8 cellular contexts compared by ENCODE assay signal in genomic region chr1:31394628-31395193, GRCh38.
DNase-seq lines count a peak whose midpoint lies in the region; ATAC-seq and TF ChIP-seq lines count a peak whose summit lies in the region.

No MANE protein-coding gene starts in this region.

- peak; percentile 82 for DNase-seq in GM10266 (ENCODE audit: extremely low spot score)
- DNase-seq in NCI-H2227 (lab: John Stamatoyannopoulos, UW; ENCODE audit: unreplicated experiment) = peak; percentile 94
- DNase-seq in activated CD4-positive, CD25-positive, alpha-beta regulatory T cell (lab: John Stamatoyannopoulos, UW) = peak; percentile 43 to 81 (median 64)
- DNase-seq in central memory CD4-positive, alpha-beta T cell = peak; percentile 58
- peak; percentile 84 for DNase-seq in kidney glomerular epithelial cell (lab: John Stamatoyannopoulos, UW)
- peak; percentile 33 to 67 for DNase-seq in stimulated activated CD4-positive, alpha-beta T cell treated with anti-CD3 and anti-CD28 coated beads, Interleukin-1b, Interleukin-23, amount 100 ng/mL, for 1 hour (ENCODE audit: low read depth in 2 of 2)

- ATAC-seq in HG02981 (IDR thresholded peaks at IDR 0.05; ENCODE audit: unreplicated experiment) (peak; percentile 61), GM18858 (IDR thresholded peaks at IDR 0.05; ENCODE audit: unreplicated experiment) (no peak)

- peak; percentile 85 for TF ChIP-seq CTCF in GM10266 (IDR thresholded peaks at IDR 0.05; ENCODE audit: control insufficient read depth, insufficient read depth, low read depth, missing control alignments)
